ENCODE assay signal across 1 cellular context in genomic region chr4:111873801-111874200, GRCh38.
TF ChIP-seq lines count a peak whose summit lies in the region.

No MANE protein-coding gene starts in this region.

TF ChIP-seq in GM23338, 12 proteins besides CTCF, POLR2A, EP300 and RAD21 (continued from another document):
- TF ChIP-seq ETS1 (IDR thresholded peaks at IDR 0.05) (no peak), POLR2AphosphoS5 (IDR thresholded peaks at IDR 0.05; ENCODE audit: low read depth) (no peak)
TF ChIP-seq in GM23338: peak in this region for 0.
